ENCODE assay signal across 24 cellular contexts in the genomic region with DNA sequence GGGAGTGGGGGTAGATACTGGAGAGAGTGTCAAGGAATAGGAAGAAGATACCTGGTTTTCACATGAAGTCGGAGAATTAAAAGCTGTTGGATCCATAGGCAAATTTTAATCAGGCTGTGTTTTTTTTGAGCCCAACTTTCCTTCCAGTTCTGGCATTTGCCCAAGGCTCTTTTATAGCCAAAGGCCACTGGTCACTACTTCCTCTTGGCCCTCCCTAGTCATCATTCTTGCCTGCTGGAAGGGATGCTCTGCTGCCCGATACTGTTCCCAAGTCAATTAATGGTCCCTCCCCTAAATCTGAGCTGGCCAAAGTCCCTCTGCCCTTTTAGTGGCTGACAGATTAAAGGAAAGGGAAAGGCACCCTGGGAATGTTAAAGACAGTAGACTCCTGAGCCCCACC.
A peak's percentile ranks its signal among the peaks of the same experiment; 100 is the strongest.
DNase-seq lines count a peak whose midpoint lies in the region; ATAC-seq, FAIRE-seq and TF ChIP-seq lines count a peak whose summit lies in the region.
"Had no signal": no experiment of that assay in that cellular context is flagged by ENCODE, and none has a peak within 500 bp of the region (broad histone marks: within the 10 kb centered on the region; RNA-seq: fewer than 3 reads in every experiment).

No MANE protein-coding gene starts in this region.

- H3K27me3 Mint-ChIP-seq in activated naive CD8-positive, alpha-beta T cell treated with anti-CD3 and anti-CD28 coated beads, Interleukin-2, amount 50 U/mL, for 24 hours: no peaks in the 10 kb centered on the region

- H3K9me3 Mint-ChIP-seq in activated naive CD8-positive, alpha-beta T cell treated with anti-CD3 and anti-CD28 coated beads, Interleukin-2, amount 50 U/mL, for 24 hours: peaks cover 13% of the 10 kb centered on the region

- no peak for TF ChIP-seq POLR2A in ovary (IDR thresholded peaks at IDR 0.05)
- no peak for TF ChIP-seq POLR2A in transverse colon (IDR thresholded peaks at IDR 0.05)
- no peak for TF ChIP-seq POLR2A in prostate gland (IDR thresholded peaks at IDR 0.05)
- no peak for TF ChIP-seq POLR2A in H54 (IDR thresholded peaks at IDR 0.05; ENCODE audit: low read depth, low read length)

- no peak for FAIRE-seq in H54 (lab: Jason Lieb, UNC)
- FAIRE-seq: G401.6, islet of Langerhans had no signal

- H3K36me3 Mint-ChIP-seq in activated naive CD8-positive, alpha-beta T cell treated with anti-CD3 and anti-CD28 coated beads, Interleukin-2, amount 50 U/mL, for 24 hours (ENCODE audit: low read depth): no peaks in the 10 kb centered on the region
- H3K36me3 Mint-ChIP-seq: activated CD8-positive, alpha-beta memory T cell treated with anti-CD3 and anti-CD28 coated beads, Interleukin-2, amount 10 ng/mL, durations not matched to agents 7 days and 5 days; CD4-positive, alpha-beta memory T cell; stimulated activated memory B cell treated with anti-CD40 and anti-IgM and Interleukin-4, amounts not matched to agents 10 μg/mL and 1 μg/mL and 100 μg/mL, for 72 hours had no signal

- H3K4me1 Mint-ChIP-seq in activated naive CD8-positive, alpha-beta T cell treated with anti-CD3 and anti-CD28 coated beads, Interleukin-2, amount 50 U/mL, for 24 hours: no peaks in the 10 kb centered on the region
- H3K4me1 Mint-ChIP-seq: activated CD8-positive, alpha-beta memory T cell treated with anti-CD3 and anti-CD28 coated beads, Interleukin-2, amount 10 ng/mL, durations not matched to agents 7 days and 5 days; CD4-positive, alpha-beta memory T cell; stimulated activated memory B cell treated with anti-CD40 and anti-IgM and Interleukin-4, amounts not matched to agents 10 μg/mL and 1 μg/mL and 100 μg/mL, for 72 hours; T-helper 17 cell had no signal

- H3K27ac ChIP-seq in heart right ventricle (peak overlapping the region in 2 of 10 donors; percentile 14 to 21), ovary (peak overlapping the region in 1 of 2 donors; percentile 39), transverse colon (peak overlapping the region; percentile 30 to 62 (median 48)), prostate gland (no peak overlapping the region)

- no peak overlapping the region for H3K27ac Mint-ChIP-seq in activated naive CD8-positive, alpha-beta T cell treated with anti-CD3 and anti-CD28 coated beads, Interleukin-2, amount 50 U/mL, for 24 hours
- H3K27ac Mint-ChIP-seq: activated CD8-positive, alpha-beta memory T cell treated with anti-CD3 and anti-CD28 coated beads, Interleukin-2, amount 10 ng/mL, durations not matched to agents 7 days and 5 days; activated T-helper 1 cell treated with anti-CD3 and anti-CD28 coated beads, Interleukin-12 subunit alpha, Interleukin-12 subunit beta, Interleukin-2, Interleukin-4 antibody, amounts not matched to agents 30 ng/mL and 10 ng/mL and 1 ng/mL, durations not matched to agents 14 hours and 24 hours and 36 hours; CD4-positive, alpha-beta memory T cell; stimulated activated memory B cell treated with anti-CD40 and anti-IgM and Interleukin-4, amounts not matched to agents 10 μg/mL and 1 μg/mL and 100 μg/mL, for 72 hours; T-helper 17 cell had no signal

- ATAC-seq in heart right ventricle: peak in 5 of 8 donors; percentile 52 to 70 (median 59)
- ATAC-seq in activated naive CD8-positive, alpha-beta T cell treated with anti-CD3 and anti-CD28 coated beads, Interleukin-2, amount 50 U/mL, for 24 hours: no peak
- no peak for ATAC-seq in GM18858 (IDR thresholded peaks at IDR 0.05; ENCODE audit: unreplicated experiment)
- ATAC-seq: activated CD8-positive, alpha-beta memory T cell treated with anti-CD3 and anti-CD28 coated beads, Interleukin-2, amount 10 ng/mL, durations not matched to agents 7 days and 5 days; activated naive CD4-positive, alpha-beta T cell treated with anti-CD3 and anti-CD28 coated beads, Interleukin-2, amount 50 U/mL, for 72 hours; stimulated activated memory B cell treated with anti-CD40 and anti-IgM and Interleukin-4, amounts not matched to agents 10 μg/mL and 1 μg/mL and 100 μg/mL, for 72 hours; T-helper 17 cell had no signal

- H3K9me3 ChIP-seq in heart right ventricle (peaks cover 0 to 12% (median 5%) of the 10 kb centered on the region in 11 donors), ovary (no peaks in the 10 kb centered on the region), transverse colon (peaks cover 6 to 9% of the 10 kb centered on the region in 2 donors), prostate gland (no peaks in the 10 kb centered on the region)
- H3K9me3 ChIP-seq: SJCRH30 had no signal

- DNase-seq in cerebellum (ENCODE audit: low spot score) (peak; percentile 16), heart right ventricle (peak in 1 of 2 donors; percentile 34), ovary (peak in 3 of 5 donors; percentile 39 to 50 (median 39)), transverse colon (no peak), prostate gland (ENCODE audit: low spot score) (no peak), H54 (ENCODE audit: insufficient read length, low spot score) (no peak)
- no peak for DNase-seq in activated naive CD8-positive, alpha-beta T cell treated with anti-CD3 and anti-CD28 coated beads, Interleukin-2, amount 50 U/mL, for 24 hours
- DNase-seq: activated CD4-positive, alpha-beta T cell treated with anti-CD3 and anti-CD28 coated beads for 48 hours; activated CD8-positive, alpha-beta memory T cell treated with anti-CD3 and anti-CD28 coated beads, Interleukin-2, amount 10 ng/mL, durations not matched to agents 7 days and 5 days; CD4-positive, alpha-beta memory T cell; cortex of kidney; KBM-7; MV-4-11; NCI-H187; NCI-H82; OCI-M1; T-helper 17 cell had no signal

- peaks cover 0 to 22% (median 9%) of the 10 kb centered on the region in 9 donors for H3K4me1 ChIP-seq in heart right ventricle
- H3K4me1 ChIP-seq in ovary (ENCODE audit: insufficient read depth): peaks cover 11% of the 10 kb centered on the region
- peaks cover 0 to 7% (median 0%) of the 10 kb centered on the region in 4 donors for H3K4me1 ChIP-seq in transverse colon
- H3K4me1 ChIP-seq in prostate gland (replicated peaks): no peaks in the 10 kb centered on the region

- H3K4me3 ChIP-seq in heart right ventricle (no peak overlapping the region), ovary (no peak overlapping the region), transverse colon (no peak overlapping the region), prostate gland (no peak overlapping the region)
- H3K4me3 ChIP-seq: SJCRH30 had no signal

- in situ Hi-C loops in transverse colon (cut with MboI; ENCODE audit: low pct_ligation_motif_present in 1 of 4, low pct_unique_long_range_greater_than_20kb in 1 of 4, low sequenced_read_pairs in 3 of 4): no loop called here

- no peak overlapping the region for H3K4me3 Mint-ChIP-seq in activated naive CD8-positive, alpha-beta T cell treated with anti-CD3 and anti-CD28 coated beads, Interleukin-2, amount 50 U/mL, for 24 hours
- H3K4me3 Mint-ChIP-seq: activated CD8-positive, alpha-beta memory T cell treated with anti-CD3 and anti-CD28 coated beads, Interleukin-2, amount 10 ng/mL, durations not matched to agents 7 days and 5 days; activated T-helper 1 cell treated with anti-CD3 and anti-CD28 coated beads, Interleukin-12 subunit alpha, Interleukin-12 subunit beta, Interleukin-2, Interleukin-4 antibody, amounts not matched to agents 30 ng/mL and 10 ng/mL and 1 ng/mL, durations not matched to agents 14 hours and 24 hours and 36 hours; CD4-positive, alpha-beta memory T cell; stimulated activated memory B cell treated with anti-CD40 and anti-IgM and Interleukin-4, amounts not matched to agents 10 μg/mL and 1 μg/mL and 100 μg/mL, for 72 hours; T-helper 17 cell had no signal

- H3K27me3 ChIP-seq in heart right ventricle (no peaks in the 10 kb centered on the region), ovary (no peaks in the 10 kb centered on the region), transverse colon (no peaks in the 10 kb centered on the region), prostate gland (replicated peaks; ENCODE audit: insufficient read depth) (no peaks in the 10 kb centered on the region)
- H3K27me3 ChIP-seq: SJCRH30 had no signal

- no peak for TF ChIP-seq EP300 in ovary (IDR thresholded peaks at IDR 0.05)
- no peak for TF ChIP-seq EP300 in transverse colon (IDR thresholded peaks at IDR 0.05; ENCODE audit: low read depth)

- intact Hi-C loops in heart right ventricle (cut with DNase I) (no loop called here), ovary (cut with DNase I) (no loop called here), transverse colon (cut with DNase I; ENCODE audit: low total_unique reads) (no loop called here), prostate gland (cut with DNase I) (no loop called here)

- WGBS in heart right ventricle, 2 donors: 44 to 52% methylated on average over 2 of the region's 2 CpGs
- 55 to 61% (median 56%) methylated on average over 2 of the region's 2 CpGs for WGBS in ovary, 3 donors
- 67 to 79% methylated on average over 1 to 2 of the region's 2 CpGs for WGBS in transverse colon (ENCODE audit: low coverage in 1 of 2), 2 donors
- 70% methylated on average over 2 of the region's 2 CpGs for WGBS in prostate gland

- no peaks in the 10 kb centered on the region for H3K36me3 ChIP-seq in heart right ventricle
- H3K36me3 ChIP-seq in ovary: no peaks in the 10 kb centered on the region
- H3K36me3 ChIP-seq in transverse colon: no peaks in the 10 kb centered on the region
- no peaks in the 10 kb centered on the region for H3K36me3 ChIP-seq in prostate gland
- H3K36me3 ChIP-seq: SJCRH30 had no signal

- TF ChIP-seq CTCF in heart right ventricle (IDR thresholded peaks at IDR 0.05) (no peak), ovary (IDR thresholded peaks at IDR 0.05) (no peak), transverse colon (IDR thresholded peaks at IDR 0.05) (no peak), prostate gland (IDR thresholded peaks at IDR 0.05) (no peak)

Comparison
In these comparisons a context has a peak if more than half of its experiments do, and no peak if none do; other contexts are left out.
1. DNase-seq: peak in cerebellum (single experiment) and ovary (3 of 5); none in transverse colon (single experiment), prostate gland (single experiment), activated naive CD8-positive, alpha-beta T cell treated with anti-CD3 and anti-CD28 coated beads, Interleukin-2, amount 50 U/mL, for 24 hours (single experiment) and H54 (single experiment).
2. ATAC-seq: peak in heart right ventricle (5 of 8); none in activated naive CD8-positive, alpha-beta T cell treated with anti-CD3 and anti-CD28 coated beads, Interleukin-2, amount 50 U/mL, for 24 hours (single experiment) and GM18858 (single experiment).
3. H3K27ac ChIP-seq: peak in transverse colon (4 of 4); none in prostate gland (0 of 2).